In the genomic region with DNA sequence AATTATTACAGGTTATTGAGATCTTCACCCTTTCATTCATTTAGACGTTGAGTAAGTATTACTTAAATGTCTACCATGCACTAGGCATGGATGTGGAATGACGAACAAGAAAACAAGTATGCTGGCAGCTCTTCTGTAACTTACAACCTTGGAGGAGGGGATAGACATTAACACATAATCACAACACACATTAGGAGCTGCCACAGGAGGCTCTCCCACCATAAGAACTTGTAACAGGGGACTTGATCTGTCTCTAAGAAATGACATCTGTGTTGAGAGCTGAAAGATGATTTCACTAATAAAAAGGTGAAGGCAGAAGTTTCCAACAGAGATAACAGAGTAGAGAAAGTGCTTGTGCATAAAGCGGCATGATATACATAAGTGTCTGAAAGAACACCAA, we compare ENCODE assay signal across 25 cellular contexts.
"Had no signal": no experiment of that assay in that cellular context is flagged by ENCODE, and none has a peak within 500 bp of the region (broad histone marks: within the 10 kb centered on the region; RNA-seq: fewer than 3 reads in every experiment).

No MANE protein-coding gene starts in this region.

- H3K36me3 ChIP-seq: colonic mucosa, esophagus muscularis mucosa, esophagus squamous epithelium, gastrocnemius medialis, gastroesophageal sphincter, heart left ventricle, heart right ventricle had no signal

- ATAC-seq: effector memory CD8-positive, alpha-beta T cell; esophagus mucosa; foreskin keratinocyte; gastrocnemius medialis; gastroesophageal sphincter; heart left ventricle; heart right ventricle had no signal

- H3K4me3 Mint-ChIP-seq: dendritic cell treated with granulocyte-macrophage colony-stimulating factor and Interleukin-4, amounts not matched to agents 40 ng/mL and 50 ng/mL, for 4 days; effector memory CD8-positive, alpha-beta T cell had no signal

- DNase-seq: colonic mucosa; cortex of kidney; dermis blood vessel endothelial cell; dorsolateral prefrontal cortex; effector CD4-positive, alpha-beta T cell; effector CD8-positive, alpha-beta T cell; effector memory CD4-positive, alpha-beta T cell; effector memory CD8-positive, alpha-beta T cell; endodermal cell; erythroblast; esophagus squamous epithelium; foreskin fibroblast; foreskin keratinocyte; foreskin melanocyte; gastrocnemius medialis; glutamatergic neuron; head of caudate nucleus; heart left ventricle; heart right ventricle had no signal

- H3K9me3 ChIP-seq: colonic mucosa, esophagus muscularis mucosa, esophagus squamous epithelium, gastrocnemius medialis, gastroesophageal sphincter had no signal

- H3K27ac Mint-ChIP-seq: dendritic cell treated with granulocyte-macrophage colony-stimulating factor and Interleukin-4, amounts not matched to agents 40 ng/mL and 50 ng/mL, for 4 days; effector memory CD8-positive, alpha-beta T cell; endodermal cell had no signal

- H3K27me3 Mint-ChIP-seq: dendritic cell treated with granulocyte-macrophage colony-stimulating factor and Interleukin-4, amounts not matched to agents 40 ng/mL and 50 ng/mL, for 4 days had no signal

- H3K9me3 Mint-ChIP-seq: effector memory CD8-positive, alpha-beta T cell had no signal

- H3K27ac ChIP-seq: colonic mucosa, coronary artery, dorsolateral prefrontal cortex, epithelial cell of prostate, esophagus muscularis mucosa, esophagus squamous epithelium, foreskin keratinocyte, gastrocnemius medialis, gastroesophageal sphincter, heart left ventricle, heart right ventricle had no signal

- H3K4me3 ChIP-seq: colonic mucosa, coronary artery, dorsolateral prefrontal cortex, esophagus muscularis mucosa, esophagus squamous epithelium, gastrocnemius medialis, gastroesophageal sphincter had no signal

- H3K4me1 ChIP-seq: colonic mucosa, esophagus muscularis mucosa, esophagus squamous epithelium, foreskin keratinocyte, gastrocnemius medialis, gastroesophageal sphincter, heart left ventricle, heart right ventricle had no signal

- H3K27me3 ChIP-seq: colonic mucosa, dorsolateral prefrontal cortex, esophagus muscularis mucosa, esophagus squamous epithelium, foreskin keratinocyte, gastrocnemius medialis, gastroesophageal sphincter, heart left ventricle, heart right ventricle had no signal
